In genomic region chr10:122786269-122786668, GRCh38 we compare ENCODE assay signal across 1 cellular context.
TF ChIP-seq lines count a peak whose summit lies in the region.

No MANE protein-coding gene starts in this region.

TF ChIP-seq in A549, 52 proteins besides CTCF, POLR2A, EP300 and RAD21 (continued from another document):
- TF ChIP-seq REST (IDR thresholded peaks at IDR 0.05): peak; percentile 91
TF ChIP-seq in A549: peak in this region for 2.
